ENCODE assay signal across 1 cellular context in genomic region chr10:71395621-71396020, GRCh38.
TF ChIP-seq lines count a peak whose summit lies in the region.

No MANE protein-coding gene starts in this region.

TF ChIP-seq in WTC11, 78 proteins besides CTCF, POLR2A, EP300 and RAD21:
- TF ChIP-seq PRDM15 (CRISPR knock-in tag; IDR thresholded peaks at IDR 0.05) = no peak
- TF ChIP-seq PRRX2 (CRISPR knock-in tag; IDR thresholded peaks at IDR 0.05) = no peak
- TF ChIP-seq GRHL2 (CRISPR knock-in tag; IDR thresholded peaks at IDR 0.05; ENCODE audit: insufficient replicate concordance, severe bottlenecking) = no peak
TF ChIP-seq in WTC11: peak in this region for 0.
